In the genomic region with DNA sequence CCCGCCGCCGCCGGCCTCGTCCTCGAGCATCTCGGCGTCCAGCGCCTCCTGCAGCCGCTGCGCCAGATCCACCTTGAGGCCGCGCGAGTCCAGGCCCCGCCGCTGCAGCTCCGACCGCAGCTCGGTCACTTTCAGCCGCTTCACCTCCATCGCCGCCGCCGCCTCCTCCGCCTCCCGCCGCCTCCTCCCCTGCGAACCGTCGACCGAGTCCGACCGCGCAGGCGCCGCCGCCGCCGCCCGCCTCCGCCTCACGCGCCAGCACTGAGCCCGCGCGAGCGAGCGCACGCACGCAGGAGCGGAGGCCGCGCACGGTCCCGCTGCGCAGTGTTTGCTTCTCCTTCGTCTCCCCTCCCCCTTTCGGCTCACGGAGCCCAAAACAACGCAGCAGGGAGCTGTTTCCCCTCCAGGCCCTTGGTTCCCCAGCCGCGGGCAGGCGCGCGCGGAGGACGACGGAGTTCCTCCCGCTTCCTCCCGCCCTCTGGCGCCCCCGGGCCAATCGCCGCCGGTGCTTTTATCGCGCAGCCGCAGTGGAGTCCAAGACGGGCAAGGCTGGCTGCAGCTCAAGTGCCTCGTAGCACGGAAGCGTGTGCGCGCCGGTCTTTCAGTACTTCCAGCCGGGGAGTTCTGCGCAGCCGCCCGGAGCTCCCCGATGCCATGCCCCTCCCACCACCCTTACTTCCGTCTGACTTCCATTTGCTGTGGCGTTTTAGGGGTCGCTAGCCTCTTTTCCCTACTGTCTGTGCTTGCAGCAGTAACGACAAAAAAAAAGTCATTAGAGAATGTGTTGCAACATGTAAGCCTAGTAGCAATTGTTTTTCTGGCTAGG, we compare ENCODE assay signal across 8 cellular contexts. TPM values are rescaled to one million over a fixed set of nuclear protein-coding genes. Genes with fewer than 3 reads are reported as not detected.
DNase-seq lines count a peak whose midpoint lies in the region; ATAC-seq, FAIRE-seq and TF ChIP-seq lines count a peak whose summit lies in the region.

Gene HNRNPUL2, minus strand, starts transcription at position 451 of the 826 bp plus-strand sequence. Its CDS starts 301 bp downstream, at position 150.

- peaks cover 4 to 18% of the 10 kb centered on the region in 2 donors for H3K4me1 ChIP-seq in kidney (ENCODE audit: control insufficient read depth in 1 of 2, insufficient read depth in 1 of 2, low read depth in 1 of 2, low read length in 2 of 2)

- peak; percentile 99 for DNase-seq in AG10803 (ENCODE audit: low read depth)
- peak; percentile 99 for DNase-seq in NCI-H446 treated with DMSO at 0.1 percent for 48 hours (lab: John Stamatoyannopoulos, UW)
- peak; percentile 99 for DNase-seq in cerebellar cortex (ENCODE audit: low spot score)
- DNase-seq in kidney: peak; percentile 99
- peak; percentile 98 for DNase-seq in stimulated activated CD4-positive, alpha-beta T cell treated with anti-CD3 and anti-CD28 coated beads, Interleukin-15, amount 100 ng/mL, for 24 hours

- FAIRE-seq in kidney (lab: Jason Lieb, UNC): no peak

- peak; percentile 71 for ATAC-seq in GM19035 (IDR thresholded peaks at IDR 0.05; ENCODE audit: unreplicated experiment)
- peak; percentile 71 for ATAC-seq in HG03354 (IDR thresholded peaks at IDR 0.05; ENCODE audit: poor library complexity, severe bottlenecking, unreplicated experiment)
- ATAC-seq in activated CD4-positive, CD25-positive, alpha-beta regulatory T cell treated with anti-CD3 and anti-CD28 coated beads, Interleukin-2, amount 50 U/mL, for 24 hours: peak; percentile 84 to 85

- TF ChIP-seq CTCF in AG10803 (conservative IDR thresholded peaks at IDR 0.05; ENCODE audit: low read length) (peak; percentile 38), kidney (IDR thresholded peaks at IDR 0.05; ENCODE audit: borderline replicate concordance, extremely low read depth, insufficient read depth) (no peak)

- H3K9ac ChIP-seq in kidney (ENCODE audit: low read length in 2 of 2): peak within 1 kb of the TSS; percentile 88 to 93

- intact Hi-C loops in kidney (cut with DNase I): no loop called here

- peaks cover 13 to 19% of the 10 kb centered on the region in 2 donors for H3K36me3 ChIP-seq in kidney (ENCODE audit: control insufficient read depth in 1 of 2, insufficient read depth in 2 of 2, low read length in 2 of 2)

- peak within 1 kb of the TSS; percentile 97 to 99 for H3K27ac ChIP-seq in kidney (ENCODE audit: low read depth in 2 of 2, low read length in 2 of 2)

- H3K9me3 ChIP-seq in kidney (ENCODE audit: control insufficient read depth in 1 of 2, low read length in 2 of 2): no peaks in the 10 kb centered on the region

- H3K4me3 ChIP-seq in AG10803 (ENCODE audit: low read length): peak within 1 kb of the TSS; percentile 99
- peak within 1 kb of the TSS; percentile 96 to 99 for H3K4me3 ChIP-seq in kidney (ENCODE audit: low read length in 2 of 2)

RNA-seq across cellular contexts. Expression of gene HNRNPUL2, which starts in this region (rescaled TPM):
- total RNA-seq in kidney: 49.0 TPM
- polyA plus RNA-seq in kidney (ENCODE audit: insufficient read depth, low read depth, low replicate concordance): 37.1 TPM

Comparison
In these comparisons a context has a peak if more than half of its experiments do, and no peak if none do; other contexts are left out.
1. Peak in every context shown above with its lines: DNase-seq, ATAC-seq, H3K4me3 ChIP-seq and H3K27ac ChIP-seq.